22 cellular contexts compared by ENCODE assay signal in the genomic region with DNA sequence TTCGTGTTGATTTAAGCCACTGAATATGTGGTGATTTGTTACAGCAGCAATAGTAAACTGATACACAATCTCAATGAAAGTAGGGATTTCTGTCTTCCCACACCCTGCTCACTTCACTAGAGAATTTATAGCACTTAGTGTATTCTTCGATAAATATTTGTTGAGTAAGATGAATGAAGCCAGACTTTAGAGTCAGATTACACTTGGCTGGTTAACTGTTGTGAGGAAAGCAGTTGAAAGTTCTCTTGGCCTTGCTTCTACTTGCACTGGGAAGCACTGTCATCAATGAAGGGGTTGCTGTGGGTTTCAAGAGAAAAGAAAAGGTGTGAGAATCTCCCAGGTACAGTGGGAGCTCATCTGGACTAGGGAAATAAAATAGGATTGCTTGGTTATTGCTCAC.
"Had no signal": no experiment of that assay in that cellular context is flagged by ENCODE, and none has a peak within 500 bp of the region (broad histone marks: within the 10 kb centered on the region; RNA-seq: fewer than 3 reads in every experiment).

No MANE protein-coding gene starts in this region.

- DNase-seq: activated CD4-positive, alpha-beta T cell treated with anti-CD3 and anti-CD28 coated beads, Interleukin-2, amount 10 ng/mL, durations not matched to agents 24 days and 14 days; activated CD4-positive, alpha-beta T cell treated with anti-CD3 and anti-CD28 coated beads, Interleukin-2, amount 50 U/mL, for 4 hours; activated CD8-positive, alpha-beta T cell treated with anti-CD3 and anti-CD28 coated beads for 36 hours; activated effector memory CD4-positive, alpha-beta T cell treated with anti-CD3 and anti-CD28 coated beads, Interleukin-2, amount 50 U/mL, for 16 hours; activated naive CD4-positive, alpha-beta T cell; activated naive CD4-positive, alpha-beta T cell treated with anti-CD3 and anti-CD28 coated beads, Interleukin-2, amount 50 U/mL, for 16 hours; activated naive CD8-positive, alpha-beta T cell treated with anti-CD3 and anti-CD28 coated beads for 36 hours; activated T-cell treated with anti-CD3 and anti-CD28 coated beads, Interleukin-2, amount 50 U/mL, for 1 hour; activated T-cell treated with anti-CD3 and anti-CD28 coated beads, Interleukin-2, amount 50 U/mL, for 72 hours; amniotic stem cell; aorta; NCI-H1105; NCI-H1417 treated with DMSO at 0.1 percent for 48 hours; NCI-H187 treated with DMSO at 0.1 percent for 48 hours; NCI-H2081; NCI-H446 treated with DMSO at 0.1 percent for 48 hours; NCI-H524; SHP77 treated with DMSO at 0.1 percent for 48 hours; SK-N-SH had no signal

- ATAC-seq: activated CD8-positive, alpha-beta T cell treated with anti-CD3 and anti-CD28 coated beads for 36 hours; activated T-cell treated with anti-CD3 and anti-CD28 coated beads, Interleukin-2, amount 50 U/mL, for 72 hours; activated T-helper 17 cell treated with anti-CD3 and anti-CD28 coated beads, Interleukin-2, amount 50 U/mL, for 72 hours had no signal

- H3K4me3 ChIP-seq: SJSA1 had no signal

- H3K9ac ChIP-seq: KMS-11, SK-N-SH had no signal

- H3K27me3 ChIP-seq: SJSA1 had no signal

- H3K36me3 ChIP-seq: SJSA1 had no signal

- H3K9me2 ChIP-seq: SK-N-SH had no signal

- H3K27ac ChIP-seq: KMS-11, SJSA1 had no signal

- H3K9me3 ChIP-seq: SJSA1, SK-N-SH had no signal

- H3K4me2 ChIP-seq: KMS-11 had no signal
